Comparison of ENCODE assay signal across 1 cellular context in the genomic region with DNA sequence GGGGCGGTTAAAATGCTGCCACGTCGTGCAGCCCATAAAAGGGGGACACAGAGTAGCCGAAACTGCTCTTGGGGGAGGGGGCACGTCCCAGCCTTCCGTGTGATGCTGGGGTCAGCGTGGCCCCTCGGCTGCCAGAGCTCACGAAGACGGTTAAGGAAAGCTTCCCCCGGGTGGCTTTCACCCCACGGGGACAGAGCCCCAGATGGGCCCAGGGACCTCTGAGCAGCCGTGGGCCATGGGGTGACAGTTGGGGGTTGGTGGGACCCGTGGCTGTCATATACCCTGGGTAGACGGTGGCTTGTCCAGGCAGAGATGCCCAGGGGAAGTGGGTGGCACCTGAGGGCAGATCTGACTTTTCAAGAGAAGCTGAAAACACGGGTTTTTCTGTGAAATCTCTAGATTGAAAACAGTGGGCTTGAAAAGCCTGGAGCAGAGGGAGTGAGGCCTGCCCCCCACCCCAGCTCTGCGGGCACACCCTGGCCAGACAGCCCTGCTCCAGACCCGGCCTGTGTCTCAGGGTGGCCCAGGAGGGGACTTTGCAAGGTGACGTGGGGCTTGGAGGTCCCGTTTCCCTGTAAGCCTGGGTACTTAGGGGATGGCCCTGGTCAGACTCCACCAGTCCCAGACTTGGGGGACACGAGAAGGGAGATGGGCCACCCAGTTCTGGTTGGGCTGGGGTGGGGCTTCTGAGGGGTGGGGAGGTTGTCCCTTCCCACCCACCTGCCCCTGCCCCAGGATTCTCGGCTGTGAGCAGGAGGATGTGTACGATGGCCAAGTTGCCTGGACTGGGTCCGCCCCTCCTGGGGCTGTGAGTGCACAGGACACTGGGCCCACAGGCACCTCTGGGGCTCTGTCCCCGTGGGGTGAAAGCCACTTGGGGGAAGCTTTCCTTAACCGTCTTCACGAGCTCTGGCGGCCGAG.
TF ChIP-seq lines count a peak whose summit lies in the region.

No MANE protein-coding gene starts in this region.

TF ChIP-seq in liver, 16 proteins besides CTCF, POLR2A, EP300 and RAD21:
- TF ChIP-seq EGR1 (IDR thresholded peaks at IDR 0.05; ENCODE audit: low read depth in 2 of 2): no peak
- TF ChIP-seq YY1 (IDR thresholded peaks at IDR 0.05): no peak
